In the genomic region with DNA sequence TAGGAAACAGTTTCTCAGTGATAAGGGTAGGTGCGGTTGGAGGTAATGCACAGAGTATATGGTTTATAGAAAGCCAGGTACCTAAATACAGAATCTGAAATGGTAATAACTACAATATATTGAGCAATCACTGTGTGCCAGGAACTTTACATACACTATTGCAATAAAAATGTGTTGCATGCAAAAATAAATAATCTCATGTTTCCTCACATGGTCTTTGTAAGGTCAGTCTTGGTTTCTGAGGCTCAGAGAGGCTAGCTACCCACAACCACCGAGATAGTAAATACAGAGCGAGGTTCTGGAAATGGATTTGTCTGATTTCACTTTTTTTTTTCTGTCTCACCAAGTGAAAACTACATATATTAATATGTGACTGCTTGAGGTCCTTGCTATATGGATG, we compare ENCODE assay signal across 26 cellular contexts.
"Had no signal": no experiment of that assay in that cellular context is flagged by ENCODE, and none has a peak within 500 bp of the region (broad histone marks: within the 10 kb centered on the region; RNA-seq: fewer than 3 reads in every experiment).

No MANE protein-coding gene starts in this region.

- H3K27ac Mint-ChIP-seq: activated B cell treated with CpG ODN at 0.5 μM for 24 hours; activated CD4-positive, alpha-beta T cell treated with anti-CD3 and anti-CD28 coated beads, Interleukin-2, amount 10 ng/mL, durations not matched to agents 24 days and 14 days; activated CD8-positive, alpha-beta memory T cell treated with anti-CD3 and anti-CD28 coated beads, Interleukin-2, amount 10 ng/mL, durations not matched to agents 7 days and 5 days; activated naive CD4-positive, alpha-beta T cell treated with anti-CD3 and anti-CD28 coated beads, Interleukin-2, amount 50 U/mL, for 72 hours; activated T-cell treated with anti-CD3 and anti-CD28 coated beads, Interleukin-2, amount 50 U/mL, for 24 hours; activated T-helper 1 cell treated with anti-CD3 and anti-CD28 coated beads, Interleukin-12 subunit alpha, Interleukin-12 subunit beta, Interleukin-2, Interleukin-4 antibody, amounts not matched to agents 30 ng/mL and 10 ng/mL and 1 ng/mL, durations not matched to agents 14 hours and 24 hours and 36 hours had no signal

- ATAC-seq: activated CD8-positive, alpha-beta memory T cell treated with anti-CD3 and anti-CD28 coated beads, Interleukin-2, amount 10 ng/mL, durations not matched to agents 7 days and 5 days; activated naive CD4-positive, alpha-beta T cell treated with anti-CD3 and anti-CD28 coated beads, Interleukin-2, amount 50 U/mL, for 72 hours; K562 had no signal

- H3K9me3 Mint-ChIP-seq: activated B cell treated with CpG ODN at 0.5 μM for 24 hours had no signal

- H3K27me3 Mint-ChIP-seq: activated B cell treated with CpG ODN at 0.5 μM for 24 hours; activated CD4-positive, alpha-beta T cell treated with anti-CD3 and anti-CD28 coated beads, Interleukin-2, amount 10 ng/mL, durations not matched to agents 24 days and 14 days; activated CD8-positive, alpha-beta memory T cell treated with anti-CD3 and anti-CD28 coated beads, Interleukin-2, amount 10 ng/mL, durations not matched to agents 7 days and 5 days; activated T-cell treated with anti-CD3 and anti-CD28 coated beads, Interleukin-2, amount 50 U/mL, for 24 hours had no signal

- DNase-seq: activated B cell treated with CpG ODN at 0.5 μM for 24 hours; activated CD4-positive, alpha-beta T cell treated with anti-CD3 and anti-CD28 coated beads for 1 hour; activated CD4-positive, alpha-beta T cell treated with anti-CD3 and anti-CD28 coated beads, Interleukin-2, amount 10 ng/mL, durations not matched to agents 24 days and 14 days; activated CD4-positive, alpha-beta T cell treated with anti-CD3 and anti-CD28 coated beads, Interleukin-2, amount 50 U/mL, for 48 hours; activated CD8-positive, alpha-beta memory T cell treated with anti-CD3 and anti-CD28 coated beads, Interleukin-2, amount 10 ng/mL, durations not matched to agents 7 days and 5 days; activated effector memory CD4-positive, alpha-beta T cell treated with anti-CD3 and anti-CD28 coated beads, Interleukin-2, amount 50 U/mL, for 16 hours; activated naive CD4-positive, alpha-beta T cell treated with Interleukin-2 at 50 U/mL for 16 hours; activated T-cell treated with anti-CD3 and anti-CD28 coated beads, Interleukin-2, amount 50 U/mL, for 24 hours; adrenal gland; aorta; central memory CD4-positive, alpha-beta T cell; Karpas-422; NCI-H1092; NCI-H1417; NCI-H1930; NCI-H2107; NCI-H2171 treated with DMSO at 0.1 percent for 48 hours; NCI-H226; NCI-H526; NCI-H774; SIG-M5; T-helper 2 cell; T1000 had no signal

- H3K4me1 Mint-ChIP-seq: activated B cell treated with CpG ODN at 0.5 μM for 24 hours had no signal

- H3K9me3 ChIP-seq: adrenal gland had no signal

- H3K4me3 Mint-ChIP-seq: activated B cell treated with CpG ODN at 0.5 μM for 24 hours; activated CD4-positive, alpha-beta T cell treated with anti-CD3 and anti-CD28 coated beads, Interleukin-2, amount 10 ng/mL, durations not matched to agents 24 days and 14 days; activated CD8-positive, alpha-beta memory T cell treated with anti-CD3 and anti-CD28 coated beads, Interleukin-2, amount 10 ng/mL, durations not matched to agents 7 days and 5 days; activated T-cell treated with anti-CD3 and anti-CD28 coated beads, Interleukin-2, amount 50 U/mL, for 24 hours; activated T-helper 1 cell treated with anti-CD3 and anti-CD28 coated beads, Interleukin-12 subunit alpha, Interleukin-12 subunit beta, Interleukin-2, Interleukin-4 antibody, amounts not matched to agents 30 ng/mL and 10 ng/mL and 1 ng/mL, durations not matched to agents 14 hours and 24 hours and 36 hours had no signal
